8 cellular contexts compared by ENCODE assay signal in the genomic region with DNA sequence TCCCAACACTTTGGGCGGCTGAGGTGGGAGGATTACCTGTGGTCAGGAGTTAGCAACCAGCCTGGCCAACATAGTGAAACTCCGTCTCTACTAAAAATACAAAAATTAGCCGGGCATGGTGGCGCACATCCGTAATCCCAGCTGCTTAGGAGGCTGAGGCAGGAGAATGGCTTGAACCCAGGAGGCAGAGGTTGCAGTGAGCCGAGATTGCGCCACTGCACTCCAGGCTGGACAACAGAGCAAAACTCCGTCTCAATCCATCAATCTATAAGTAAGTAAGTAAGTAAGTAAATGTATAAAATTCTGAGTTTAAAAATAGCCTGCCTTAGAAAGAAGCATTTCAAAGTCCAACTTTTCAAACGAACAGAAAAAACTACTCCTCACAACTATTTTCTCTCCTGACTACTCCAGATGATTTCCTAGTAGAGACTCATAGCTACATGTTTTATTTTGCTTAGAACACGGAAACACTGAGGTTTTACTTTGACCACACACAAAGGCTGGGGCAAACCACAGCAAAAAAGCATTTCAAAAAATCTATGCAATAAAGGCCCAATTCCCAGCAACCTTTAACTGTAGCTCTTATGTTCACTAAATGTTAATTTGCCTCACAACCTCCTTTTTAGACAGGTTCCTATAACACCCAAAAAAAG. TPM values are rescaled to one million over a fixed set of nuclear protein-coding genes. Genes with fewer than 3 reads are reported as not detected.
DNase-seq lines count a peak whose midpoint lies in the region; ATAC-seq and TF ChIP-seq lines count a peak whose summit lies in the region.

No MANE protein-coding gene starts in this region.

- H3K4me1 ChIP-seq in adipocyte (ENCODE audit: control insufficient read depth, insufficient read depth, low read length) (peaks cover 29% of the 10 kb centered on the region), sigmoid colon (peaks cover 0 to 23% (median 11%) of the 10 kb centered on the region in 4 donors)

- no peak overlapping the region for H3K4me3 Mint-ChIP-seq in glutamatergic neuron (ENCODE audit: unreplicated experiment)

- no peaks in the 10 kb centered on the region for H3K27me3 Mint-ChIP-seq in glutamatergic neuron (ENCODE audit: unreplicated experiment)

- H3K9me3 Mint-ChIP-seq in glutamatergic neuron (ENCODE audit: unreplicated experiment): no peaks in the 10 kb centered on the region

- no peaks in the 10 kb centered on the region for H3K4me1 Mint-ChIP-seq in glutamatergic neuron (ENCODE audit: low read depth, unreplicated experiment)

- peak; percentile 46 for DNase-seq in KG1 (lab: John Stamatoyannopoulos, UW)
- DNase-seq in adipocyte (ENCODE audit: low read depth): peak; percentile 40
- DNase-seq in sigmoid colon: no peak
- DNase-seq in glutamatergic neuron: no peak
- DNase-seq in NCI-H146 treated with DMSO at 0.1 percent for 48 hours (lab: John Stamatoyannopoulos, UW; ENCODE audit: unreplicated experiment): no peak
- DNase-seq in medulla oblongata (ENCODE audit: extremely low spot score): no peak

- ATAC-seq in GM18868 (IDR thresholded peaks at IDR 0.05; ENCODE audit: unreplicated experiment) (peak; percentile 34), GM18907 (IDR thresholded peaks at IDR 0.05; ENCODE audit: unreplicated experiment) (no peak)

- H3K36me3 Mint-ChIP-seq in glutamatergic neuron (ENCODE audit: unreplicated experiment): no peaks in the 10 kb centered on the region

- TF ChIP-seq EP300 in sigmoid colon (IDR thresholded peaks at IDR 0.05): no peak

- TF ChIP-seq CTCF in sigmoid colon (IDR thresholded peaks at IDR 0.05): no peak
- no peak for TF ChIP-seq CTCF in glutamatergic neuron (IDR thresholded peaks at IDR 0.05; ENCODE audit: partially characterized antibody, unreplicated experiment)

- peak overlapping the region; percentile 48 for H3K9ac ChIP-seq in adipocyte (ENCODE audit: low read length)

- H3K9me3 ChIP-seq in adipocyte (ENCODE audit: control insufficient read depth, low read length) (no peaks in the 10 kb centered on the region), sigmoid colon (no peaks in the 10 kb centered on the region)

- no peak overlapping the region for H3K27ac Mint-ChIP-seq in glutamatergic neuron (ENCODE audit: unreplicated experiment)

- H3K36me3 ChIP-seq in adipocyte (ENCODE audit: control insufficient read depth, insufficient read depth, low read length, severe bottlenecking) (peaks cover 32% of the 10 kb centered on the region), sigmoid colon (peaks cover 8 to 31% (median 19%) of the 10 kb centered on the region in 4 donors)

- intact Hi-C loops in sigmoid colon (cut with DNase I): no loop called here

- H3K4me3 ChIP-seq in adipocyte (ENCODE audit: low read length) (peak overlapping the region; percentile 7), sigmoid colon (no peak overlapping the region)

- WGBS in sigmoid colon, 2 donors: 70 to 74% methylated on average over 10 of the region's 10 CpGs

- H3K27me3 ChIP-seq in adipocyte (replicated peaks; ENCODE audit: control insufficient read depth, insufficient read depth, low read length) (no peaks in the 10 kb centered on the region), sigmoid colon (no peaks in the 10 kb centered on the region)

- peak overlapping the region in 3 of 4 donors; percentile 59 to 69 (median 63) for H3K27ac ChIP-seq in sigmoid colon

- TF ChIP-seq POLR2A in sigmoid colon (IDR thresholded peaks at IDR 0.05): no peak

RNA-seq across cellular contexts. Expression of a gene that starts 16.3 kb away (rescaled TPM):
- total RNA-seq in sigmoid colon (10 to 100 TPM in 3 of 4 donors, 1 to 10 TPM in 1; 9.6 to 16.3 (median 12.4) TPM), glutamatergic neuron (ENCODE audit: unreplicated experiment) (10.9 TPM)
- polyA plus RNA-seq in sigmoid colon: 1 to 10 TPM; 4.2 to 9.2 (median 8.4) TPM

RNA-seq across cellular contexts. Expression of a gene that starts 18.2 kb away (rescaled TPM):
- 1 to 10 TPM in 1 of 4 donors, not detected in 3; 4.2 TPM for total RNA-seq in sigmoid colon
- polyA plus RNA-seq in sigmoid colon: 1 to 10 TPM in 1 of 3 donors, under 1 TPM in 1, not detected in 1; 0.44 to 3.7 TPM
- total RNA-seq in glutamatergic neuron (ENCODE audit: unreplicated experiment): 1.7 TPM

RNA-seq across cellular contexts. Expression of a gene that starts 29.3 kb away (rescaled TPM):
- total RNA-seq in sigmoid colon (10 to 100 TPM; 22.3 to 40.3 (median 28.8) TPM), glutamatergic neuron (ENCODE audit: unreplicated experiment) (9.2 TPM)
- 10 to 100 TPM; 10.5 to 29.1 (median 12.0) TPM for polyA plus RNA-seq in sigmoid colon

Comparison
In these comparisons a context has a peak if more than half of its experiments do, and no peak if none do; other contexts are left out.
1. DNase-seq: peak in KG1 (single experiment) and adipocyte (single experiment); none in sigmoid colon (single experiment), glutamatergic neuron (single experiment), NCI-H146 treated with DMSO at 0.1 percent for 48 hours (single experiment) and medulla oblongata (single experiment).